In the genomic region with DNA sequence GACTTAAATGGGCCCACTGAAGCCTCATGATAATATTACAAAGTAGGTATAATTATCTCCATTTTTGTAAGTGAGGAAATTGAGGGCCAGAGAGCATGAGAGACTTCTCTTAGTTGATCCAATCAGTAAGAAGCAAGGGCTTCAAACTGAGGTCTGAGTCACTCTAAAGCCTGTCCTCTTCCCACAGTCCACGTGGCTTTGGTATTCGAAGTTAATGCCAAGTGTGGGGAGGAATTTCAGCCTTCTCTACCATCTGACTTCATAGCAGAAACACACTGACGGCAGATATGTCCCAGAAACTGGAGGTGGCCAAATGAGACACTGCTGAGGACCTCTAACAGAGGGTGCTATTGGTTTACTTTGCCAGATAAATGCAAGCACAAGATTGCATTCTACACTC, we compare ENCODE assay signal across 14 cellular contexts.
DNase-seq lines count a peak whose midpoint lies in the region; ATAC-seq and TF ChIP-seq lines count a peak whose summit lies in the region.
"Had no signal": no experiment of that assay in that cellular context is flagged by ENCODE, and none has a peak within 500 bp of the region (broad histone marks: within the 10 kb centered on the region; RNA-seq: fewer than 3 reads in every experiment).

No MANE protein-coding gene starts in this region.

- peak; percentile 26 for DNase-seq in NCI-H2171 treated with DMSO at 0.1 percent for 48 hours (lab: John Stamatoyannopoulos, UW)
- DNase-seq in NCI-H2171 (lab: John Stamatoyannopoulos, UW), result no peak
- DNase-seq in SK-MEL-5 (ENCODE audit: low read depth, low spot score), result peak; percentile 25
- DNase-seq in fibroblast of the aortic adventitia (ENCODE audit: low read depth), result peak; percentile 80
- DNase-seq in retinal pigment epithelial cell (ENCODE audit: low read depth), result peak; percentile 66
- no peak for DNase-seq in left colon
- DNase-seq in GF-D8 (lab: John Stamatoyannopoulos, UW), result no peak
- DNase-seq in NCI-H128 (lab: John Stamatoyannopoulos, UW; ENCODE audit: unreplicated experiment), result no peak
- DNase-seq: activated naive CD8-positive, alpha-beta T cell treated with anti-CD3 and anti-CD28 coated beads, Interleukin-2, amount 50 U/mL, for 24 hours; DMS53; NCI-H2227 treated with DMSO at 0.1 percent for 48 hours; stimulated activated CD4-positive, alpha-beta T cell treated with anti-CD3 and anti-CD28 coated beads, Interleukin-1b, Interleukin-23, amount 100 ng/mL, for 48 hours; T-cell had no signal

- H3K4me3 ChIP-seq in fibroblast of the aortic adventitia (ENCODE audit: low read depth, low read length) (no peak overlapping the region), retinal pigment epithelial cell (ENCODE audit: low read length) (no peak overlapping the region)

- intact Hi-C loops in left colon (cut with DNase I, micrococcal nuclease), result no loop called here

- no peak for TF ChIP-seq CTCF in fibroblast of the aortic adventitia (IDR thresholded peaks at IDR 0.05; ENCODE audit: insufficient read depth, low read length)
- no peak for TF ChIP-seq CTCF in retinal pigment epithelial cell (conservative IDR thresholded peaks at IDR 0.05; ENCODE audit: low read depth, low read length)

- no peak for ATAC-seq in left colon
- ATAC-seq: activated CD4-positive, CD25-positive, alpha-beta regulatory T cell treated with anti-CD3 and anti-CD28 coated beads, Interleukin-2, amount 50 U/mL, for 24 hours; activated naive CD8-positive, alpha-beta T cell treated with anti-CD3 and anti-CD28 coated beads, Interleukin-2, amount 50 U/mL, for 24 hours; T-cell had no signal

- in situ Hi-C loops in SK-MEL-5 (cut with HindIII; ENCODE audit: low pct_unique_long_range_greater_than_20kb, low sequenced_read_pairs), result no loop called here

Comparison
In these comparisons a context has a peak if more than half of its experiments do, and no peak if none do; other contexts are left out.
1. DNase-seq: peak in NCI-H2171 treated with DMSO at 0.1 percent for 48 hours (single experiment), SK-MEL-5 (single experiment), fibroblast of the aortic adventitia (single experiment) and retinal pigment epithelial cell (single experiment); none in NCI-H2171 (single experiment), left colon (0 of 2), GF-D8 (single experiment) and NCI-H128 (single experiment).